Comparison of ENCODE assay signal across 8 cellular contexts in the genomic region with DNA sequence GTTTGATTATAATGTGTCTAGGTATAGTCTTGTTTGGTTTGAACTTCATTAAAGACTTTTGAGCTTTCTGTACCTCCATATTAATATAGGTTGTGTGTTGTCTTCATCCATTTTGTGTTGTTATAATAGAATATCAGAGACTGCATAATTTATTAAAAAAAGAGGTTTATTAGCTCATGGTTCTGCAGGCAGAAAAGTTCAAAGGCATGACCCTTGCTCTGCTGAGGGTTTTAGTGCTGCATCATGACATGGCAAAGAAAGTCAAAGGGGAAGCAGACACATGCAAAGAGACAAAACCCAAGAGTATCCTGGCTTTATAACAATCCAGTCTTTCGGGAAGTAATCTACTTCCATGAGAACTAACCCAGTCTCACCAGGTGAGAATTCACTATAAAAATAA.
"Had no signal": no experiment of that assay in that cellular context is flagged by ENCODE, and none has a peak within 500 bp of the region (broad histone marks: within the 10 kb centered on the region; RNA-seq: fewer than 3 reads in every experiment).

No MANE protein-coding gene starts in this region.

- DNase-seq: GDM1, GF-D8 had no signal

- ATAC-seq: GM12878 had no signal

- H3K4me3 ChIP-seq: GM12878 had no signal

- FAIRE-seq: G401.6, GM12878, GM12891, GM12892, GM18507, GM19239 had no signal
